27 cellular contexts compared by ENCODE assay signal in the genomic region with DNA sequence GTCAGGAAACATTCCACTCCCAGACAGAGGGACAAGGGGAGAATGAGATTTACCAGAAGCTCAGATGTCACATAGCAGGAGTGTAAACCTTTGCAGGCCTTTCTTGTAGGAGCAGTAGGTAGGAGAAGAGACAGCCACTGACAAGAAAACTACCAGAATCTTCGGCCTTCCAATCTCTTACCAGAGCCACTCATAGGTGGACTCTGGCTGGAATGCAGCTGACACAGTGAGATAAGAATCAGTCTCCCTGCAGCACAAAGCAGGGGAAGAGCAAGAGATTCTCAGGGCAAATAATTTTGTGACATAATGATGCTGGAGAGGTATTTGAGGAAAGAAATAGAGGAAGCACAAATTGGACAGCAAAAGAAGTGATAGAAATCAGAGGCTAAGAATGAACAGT.
"Had no signal": no experiment of that assay in that cellular context is flagged by ENCODE, and none has a peak within 500 bp of the region (broad histone marks: within the 10 kb centered on the region; RNA-seq: fewer than 3 reads in every experiment).

No MANE protein-coding gene starts in this region.

- H2AFZ ChIP-seq: PC-9 had no signal

- H3K36me3 ChIP-seq: breast epithelium had no signal

- DNase-seq: activated CD4-positive, alpha-beta T cell treated with anti-CD3 and anti-CD28 coated beads for 48 hours; activated CD4-positive, alpha-beta T cell treated with anti-CD3 and anti-CD28 coated beads, Interleukin-2, amount 50 U/mL, for 4 hours; activated CD4-positive, CD25-positive, alpha-beta regulatory T cell treated with anti-CD3 and anti-CD28 coated beads, Interleukin-2, amount 50 U/mL, for 72 hours; activated CD8-positive, alpha-beta memory T cell treated with anti-CD3 and anti-CD28 coated beads, Interleukin-2, amount 10 ng/mL, durations not matched to agents 7 days and 5 days; activated effector memory CD4-positive, alpha-beta T cell treated with Interleukin-2 at 50 U/mL for 16 hours; activated naive CD4-positive, alpha-beta T cell; activated T-cell treated with anti-CD3 and anti-CD28 coated beads, Interleukin-2, amount 50 U/mL, for 24 hours; aorta; central memory CD4-positive, alpha-beta T cell; Karpas-422; NCI-H1092; NCI-H1417; NCI-H1930; NCI-H2171; NCI-H2227 treated with DMSO at 0.1 percent for 48 hours; NCI-H446 treated with DMSO at 0.1 percent for 48 hours; NCI-H524 treated with DMSO at 0.1 percent for 48 hours; NCI-H748 treated with DMSO at 0.1 percent for 48 hours; PC-9; SHP77 treated with DMSO at 0.1 percent for 48 hours; T-helper 17 cell; T-helper 9 cell had no signal

- H3K4me3 Mint-ChIP-seq: activated CD8-positive, alpha-beta memory T cell treated with anti-CD3 and anti-CD28 coated beads, Interleukin-2, amount 10 ng/mL, durations not matched to agents 7 days and 5 days; activated naive CD4-positive, alpha-beta T cell treated with anti-CD3 and anti-CD28 coated beads, Interleukin-2, amount 50 U/mL, for 24 hours; activated T-cell treated with anti-CD3 and anti-CD28 coated beads, Interleukin-2, amount 50 U/mL, for 24 hours; activated T-helper 1 cell treated with anti-CD3 and anti-CD28 coated beads, Interleukin-12 subunit alpha, Interleukin-12 subunit beta, Interleukin-2, Interleukin-4 antibody, amounts not matched to agents 30 ng/mL and 10 ng/mL and 1 ng/mL, durations not matched to agents 14 hours and 24 hours and 36 hours; T-helper 17 cell; WTC11 had no signal

- H3K4me1 Mint-ChIP-seq: activated CD8-positive, alpha-beta memory T cell treated with anti-CD3 and anti-CD28 coated beads, Interleukin-2, amount 10 ng/mL, durations not matched to agents 7 days and 5 days; activated naive CD4-positive, alpha-beta T cell treated with anti-CD3 and anti-CD28 coated beads, Interleukin-2, amount 50 U/mL, for 24 hours; T-helper 17 cell had no signal

- H3K4me2 ChIP-seq: PC-9 had no signal

- H3K27me3 Mint-ChIP-seq: activated CD8-positive, alpha-beta memory T cell treated with anti-CD3 and anti-CD28 coated beads, Interleukin-2, amount 10 ng/mL, durations not matched to agents 7 days and 5 days; activated naive CD4-positive, alpha-beta T cell treated with anti-CD3 and anti-CD28 coated beads, Interleukin-2, amount 50 U/mL, for 24 hours; activated T-cell treated with anti-CD3 and anti-CD28 coated beads, Interleukin-2, amount 50 U/mL, for 24 hours; T-helper 17 cell had no signal

- H3K4me3 ChIP-seq: breast epithelium, K562, PC-9 had no signal

- H3K36me3 Mint-ChIP-seq: activated CD8-positive, alpha-beta memory T cell treated with anti-CD3 and anti-CD28 coated beads, Interleukin-2, amount 10 ng/mL, durations not matched to agents 7 days and 5 days; activated naive CD4-positive, alpha-beta T cell treated with anti-CD3 and anti-CD28 coated beads, Interleukin-2, amount 50 U/mL, for 24 hours had no signal

- FAIRE-seq: K562 had no signal

- H3K27ac Mint-ChIP-seq: activated CD8-positive, alpha-beta memory T cell treated with anti-CD3 and anti-CD28 coated beads, Interleukin-2, amount 10 ng/mL, durations not matched to agents 7 days and 5 days; activated T-cell treated with anti-CD3 and anti-CD28 coated beads, Interleukin-2, amount 50 U/mL, for 24 hours; activated T-helper 1 cell treated with anti-CD3 and anti-CD28 coated beads, Interleukin-12 subunit alpha, Interleukin-12 subunit beta, Interleukin-2, Interleukin-4 antibody, amounts not matched to agents 30 ng/mL and 10 ng/mL and 1 ng/mL, durations not matched to agents 14 hours and 24 hours and 36 hours; T-helper 17 cell; WTC11 had no signal

- H3K4me1 ChIP-seq: breast epithelium had no signal

- H3K27ac ChIP-seq: breast epithelium, PC-9 had no signal

- H3K27me3 ChIP-seq: breast epithelium had no signal
